Comparison of ENCODE assay signal across 9 cellular contexts in genomic region chr11:118909619-118910308, GRCh38. TPM values are rescaled to one million over a fixed set of nuclear protein-coding genes. Genes with fewer than 3 reads are reported as not detected.
DNase-seq lines count a peak whose midpoint lies in the region; ATAC-seq and TF ChIP-seq lines count a peak whose summit lies in the region.
"Had no signal": no experiment of that assay in that cellular context is flagged by ENCODE, and none has a peak within 500 bp of the region (broad histone marks: within the 10 kb centered on the region; RNA-seq: fewer than 3 reads in every experiment).

No MANE protein-coding gene starts in this region.

- no peaks in the 10 kb centered on the region for H3K9me3 Mint-ChIP-seq in activated T-cell treated with anti-CD3 and anti-CD28 coated beads, Interleukin-2, amount 50 U/mL, for 24 hours
- no peaks in the 10 kb centered on the region for H3K9me3 Mint-ChIP-seq in activated T-cell treated with anti-CD3 and anti-CD28 coated beads, Interleukin-2, amount 50 U/mL, for 72 hours
- no peaks in the 10 kb centered on the region for H3K9me3 Mint-ChIP-seq in mesothelial cell of epicardium

- H3K27ac ChIP-seq in dorsolateral prefrontal cortex (peak overlapping the region; percentile 59 to 98 (median 94)), upper lobe of right lung (peak overlapping the region; percentile 86)

- H3K4me3 ChIP-seq in dorsolateral prefrontal cortex, result peak overlapping the region in 57 of 59 donors; percentile 10 to 63 (median 44)
- peak overlapping the region; percentile 50 for H3K4me3 ChIP-seq in upper lobe of right lung

- peaks cover 32% of the 10 kb centered on the region for H3K36me3 ChIP-seq in upper lobe of right lung

- H3K4me1 Mint-ChIP-seq in activated T-cell treated with anti-CD3 and anti-CD28 coated beads, Interleukin-2, amount 50 U/mL, for 24 hours (ENCODE audit: low read depth), result peaks cover 69% of the 10 kb centered on the region
- peaks cover 66% of the 10 kb centered on the region for H3K4me1 Mint-ChIP-seq in activated T-cell treated with anti-CD3 and anti-CD28 coated beads, Interleukin-2, amount 50 U/mL, for 72 hours (ENCODE audit: low read depth)
- peaks cover 61% of the 10 kb centered on the region for H3K4me1 Mint-ChIP-seq in mesothelial cell of epicardium

- no peaks in the 10 kb centered on the region for H3K9me3 ChIP-seq in upper lobe of right lung

- DNase-seq in activated T-cell treated with anti-CD3 and anti-CD28 coated beads, Interleukin-2, amount 50 U/mL, for 24 hours, result peak; percentile 41
- DNase-seq in activated T-cell treated with anti-CD3 and anti-CD28 coated beads, Interleukin-2, amount 50 U/mL, for 72 hours, result no peak
- DNase-seq in dorsolateral prefrontal cortex (no peak), mesothelial cell of epicardium (ENCODE audit: low spot score in 2 of 2, unreplicated experiment in 2 of 2) (no peak), upper lobe of right lung (no peak), activated T-cell treated with anti-CD3 and anti-CD28 coated beads for 4 hours (no peak), C1 segment of cervical spinal cord (lab: John Stamatoyannopoulos, UW) (no peak)

- peaks cover 35% of the 10 kb centered on the region for H3K36me3 Mint-ChIP-seq in activated T-cell treated with anti-CD3 and anti-CD28 coated beads, Interleukin-2, amount 50 U/mL, for 24 hours (ENCODE audit: low read depth)
- H3K36me3 Mint-ChIP-seq in activated T-cell treated with anti-CD3 and anti-CD28 coated beads, Interleukin-2, amount 50 U/mL, for 72 hours (ENCODE audit: insufficient read depth in 2 of 2), result peaks cover 0 to 2% of the 10 kb centered on the region in 2 donors
- H3K36me3 Mint-ChIP-seq in mesothelial cell of epicardium, result peaks cover 3% of the 10 kb centered on the region

- ATAC-seq in activated T-cell treated with anti-CD3 and anti-CD28 coated beads, Interleukin-2, amount 50 U/mL, for 72 hours (replicated peaks in 1 of 2), result no peak
- ATAC-seq in upper lobe of right lung (no peak), HG02973 (IDR thresholded peaks at IDR 0.05; ENCODE audit: unreplicated experiment) (no peak)

- no peaks in the 10 kb centered on the region for H3K27me3 ChIP-seq in dorsolateral prefrontal cortex
- H3K27me3 ChIP-seq in upper lobe of right lung, result no peaks in the 10 kb centered on the region

- intact Hi-C loops in dorsolateral prefrontal cortex (cut with DNase I) (loop anchor here (5.0 to 10.0 kb wide), 5 partner anchors 115 to 405 kb away; partner anchors contain the start of genes DDX6 (in 2 of the 2) and MCAM (in 1 of the 2)), upper lobe of right lung (cut with DNase I) (loop anchor here (10.0 kb wide), 1 partner anchor 45 kb away; the partner anchor contains the start of gene UPK2)

- no peaks in the 10 kb centered on the region for H3K27me3 Mint-ChIP-seq in activated T-cell treated with anti-CD3 and anti-CD28 coated beads, Interleukin-2, amount 50 U/mL, for 24 hours
- H3K27me3 Mint-ChIP-seq in activated T-cell treated with anti-CD3 and anti-CD28 coated beads, Interleukin-2, amount 50 U/mL, for 72 hours (ENCODE audit: low read depth), result no peaks in the 10 kb centered on the region
- no peaks in the 10 kb centered on the region for H3K27me3 Mint-ChIP-seq in mesothelial cell of epicardium (ENCODE audit: low read depth)

- peak overlapping the region; percentile 87 for H3K27ac Mint-ChIP-seq in activated T-cell treated with anti-CD3 and anti-CD28 coated beads, Interleukin-2, amount 50 U/mL, for 24 hours
- H3K27ac Mint-ChIP-seq in activated T-cell treated with anti-CD3 and anti-CD28 coated beads, Interleukin-2, amount 50 U/mL, for 72 hours, result no peak overlapping the region
- peak overlapping the region; percentile 97 for H3K27ac Mint-ChIP-seq in mesothelial cell of epicardium

- peak overlapping the region; percentile 51 for H3K4me3 Mint-ChIP-seq in activated T-cell treated with anti-CD3 and anti-CD28 coated beads, Interleukin-2, amount 50 U/mL, for 24 hours
- peak overlapping the region in 1 of 2 donors; percentile 35 for H3K4me3 Mint-ChIP-seq in activated T-cell treated with anti-CD3 and anti-CD28 coated beads, Interleukin-2, amount 50 U/mL, for 72 hours
- peak overlapping the region; percentile 62 for H3K4me3 Mint-ChIP-seq in mesothelial cell of epicardium

- H3K4me1 ChIP-seq in upper lobe of right lung, result peaks cover 75% of the 10 kb centered on the region

- no peak for TF ChIP-seq CTCF in dorsolateral prefrontal cortex (IDR thresholded peaks at IDR 0.05 in 54 of 56, conservative IDR thresholded peaks at IDR 0.05 in 2 of 56; ENCODE audit: low read depth in 1 of 56, partially characterized antibody in 56 of 56)
- no peak for TF ChIP-seq CTCF in mesothelial cell of epicardium (IDR thresholded peaks at IDR 0.05; ENCODE audit: unreplicated experiment)
- no peak for TF ChIP-seq CTCF in upper lobe of right lung (IDR thresholded peaks at IDR 0.05)

RNA-seq across cellular contexts. Expression of gene BCL9L, which starts 16.0 kb away (rescaled TPM):
- total RNA-seq in activated T-cell treated with anti-CD3 and anti-CD28 coated beads, Interleukin-2, amount 50 U/mL, for 72 hours, result 10 to 100 TPM; 33.5 to 34.5 TPM
- total RNA-seq in dorsolateral prefrontal cortex, result 10 to 100 TPM; 18.7 to 59.0 (median 28.4) TPM
- 88.6 to 92.4 TPM (median 91.7 TPM) in 3 replicates for total RNA-seq in mesothelial cell of epicardium
- 62.5 TPM for total RNA-seq in upper lobe of right lung

RNA-seq across cellular contexts. Expression of gene CXCR5, which starts 26.1 kb away (rescaled TPM):
- 10 to 100 TPM; 16.9 to 20.3 TPM for total RNA-seq in activated T-cell treated with anti-CD3 and anti-CD28 coated beads, Interleukin-2, amount 50 U/mL, for 72 hours
- total RNA-seq in dorsolateral prefrontal cortex (not detected), mesothelial cell of epicardium (not detected in 3 replicates), upper lobe of right lung (not detected)
- total RNA-seq: SK-MEL-5 had no signal

RNA-seq across cellular contexts. Expression of gene UPK2, which starts 46.3 kb away (rescaled TPM):
- total RNA-seq in activated T-cell treated with anti-CD3 and anti-CD28 coated beads, Interleukin-2, amount 50 U/mL, for 72 hours, result 1 to 10 TPM in 1 of 2 donors, under 1 TPM in 1; 0.53 to 1.2 TPM
- 1 to 10 TPM in 3 of 120 experiments, under 1 TPM in 24, not detected in 93; 0.43 to 1.2 (median 0.59) TPM for total RNA-seq in dorsolateral prefrontal cortex
- 2.2 to 3.0 TPM (median 2.7 TPM) in 3 replicates for total RNA-seq in mesothelial cell of epicardium
- not detected for total RNA-seq in upper lobe of right lung
- total RNA-seq: SK-MEL-5 had no signal

Comparison
In these comparisons a context has a peak if more than half of its experiments do, and no peak if none do; other contexts are left out.
1. RNA of gene CXCR5, which starts 26.1 kb away (total RNA-seq): 16.9 to 20.3 TPM in activated T-cell treated with anti-CD3 and anti-CD28 coated beads, Interleukin-2, amount 50 U/mL, for 72 hours; not detected in upper lobe of right lung (single experiment), not detected in dorsolateral prefrontal cortex and not detected in mesothelial cell of epicardium; every median in the first group is over 10 times any median in the second.